Comparison of ENCODE assay signal across 1 cellular context in genomic region chr22:30488121-30488520, GRCh38.
TF ChIP-seq lines count a peak whose summit lies in the region.

No MANE protein-coding gene starts in this region.

TF ChIP-seq in GM23338, 12 proteins besides CTCF, POLR2A, EP300 and RAD21 (continued from another document):
- no peak for TF ChIP-seq ZNF462 (CRISPR knock-in tag; IDR thresholded peaks at IDR 0.05)
- no peak for TF ChIP-seq ZNF331 (CRISPR knock-in tag; IDR thresholded peaks at IDR 0.05; ENCODE audit: low read depth)
- no peak for TF ChIP-seq JUNB (IDR thresholded peaks at IDR 0.05; ENCODE audit: unreplicated experiment)
- TF ChIP-seq NANOG (IDR thresholded peaks at IDR 0.05; ENCODE audit: borderline replicate concordance) = no peak
- no peak for TF ChIP-seq REST (IDR thresholded peaks at IDR 0.05; ENCODE audit: unreplicated experiment)
- no peak for TF ChIP-seq CREB1 (CRISPR knock-in tag; IDR thresholded peaks at IDR 0.05; ENCODE audit: low read depth)
- no peak for TF ChIP-seq EZH2 (IDR thresholded peaks at IDR 0.05; ENCODE audit: low read depth, unreplicated experiment)
- TF ChIP-seq ZNF114 (CRISPR knock-in tag; IDR thresholded peaks at IDR 0.05) = no peak
- TF ChIP-seq STAT1 (IDR thresholded peaks at IDR 0.05; ENCODE audit: unreplicated experiment) = no peak
- TF ChIP-seq, protein P1, sequence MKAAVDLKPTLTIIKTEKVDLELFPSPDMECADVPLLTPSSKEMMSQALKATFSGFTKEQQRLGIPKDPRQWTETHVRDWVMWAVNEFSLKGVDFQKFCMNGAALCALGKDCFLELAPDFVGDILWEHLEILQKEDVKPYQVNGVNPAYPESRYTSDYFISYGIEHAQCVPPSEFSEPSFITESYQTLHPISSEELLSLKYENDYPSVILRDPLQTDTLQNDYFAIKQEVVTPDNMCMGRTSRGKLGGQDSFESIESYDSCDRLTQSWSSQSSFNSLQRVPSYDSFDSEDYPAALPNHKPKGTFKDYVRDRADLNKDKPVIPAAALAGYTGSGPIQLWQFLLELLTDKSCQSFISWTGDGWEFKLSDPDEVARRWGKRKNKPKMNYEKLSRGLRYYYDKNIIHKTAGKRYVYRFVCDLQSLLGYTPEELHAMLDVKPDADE (IDR thresholded peaks at IDR 0.05) = no peak
- no peak for TF ChIP-seq EZH2phosphoT487 (IDR thresholded peaks at IDR 0.05; ENCODE audit: unreplicated experiment)
TF ChIP-seq in GM23338: peak in this region for 0.
